ENCODE assay signal across 12 cellular contexts in genomic region chr13:46662690-46663089, GRCh38.
DNase-seq lines count a peak whose midpoint lies in the region; ATAC-seq and TF ChIP-seq lines count a peak whose summit lies in the region.
"Had no signal": no experiment of that assay in that cellular context is flagged by ENCODE, and none has a peak within 500 bp of the region (broad histone marks: within the 10 kb centered on the region; RNA-seq: fewer than 3 reads in every experiment).

No MANE protein-coding gene starts in this region.

- peak overlapping the region; percentile 70 for H3K27ac Mint-ChIP-seq in mesothelial cell of epicardium
- H3K27ac Mint-ChIP-seq: activated CD8-positive, alpha-beta T cell treated with anti-CD3 and anti-CD28 coated beads for 36 hours had no signal

- no peak for TF ChIP-seq CTCF in mesothelial cell of epicardium (IDR thresholded peaks at IDR 0.05; ENCODE audit: unreplicated experiment)

- H3K4me1 Mint-ChIP-seq in mesothelial cell of epicardium = peaks cover 60% of the 10 kb centered on the region

- ATAC-seq in GM18861 (IDR thresholded peaks at IDR 0.05; ENCODE audit: unreplicated experiment) = peak; percentile 68
- peak; percentile 62 for ATAC-seq in GM21619 (IDR thresholded peaks at IDR 0.05; ENCODE audit: unreplicated experiment)
- peak; percentile 69 for ATAC-seq in HG03354 (IDR thresholded peaks at IDR 0.05; ENCODE audit: poor library complexity, severe bottlenecking, unreplicated experiment)
- ATAC-seq in stimulated activated naive CD8-positive, alpha-beta T cell treated with anti-CD3 and anti-CD28 coated beads, Interleukin-15, Interleukin-2, amounts not matched to agents 100 U/mL and 50 U/mL, for 24 hours = no peak
- ATAC-seq: activated CD8-positive, alpha-beta T cell treated with anti-CD3 and anti-CD28 coated beads for 36 hours; effector memory CD8-positive, alpha-beta T cell had no signal

- DNase-seq in mesothelial cell of epicardium (ENCODE audit: low spot score in 2 of 2, unreplicated experiment in 2 of 2) = no peak
- DNase-seq in COLO668 (lab: John Stamatoyannopoulos, UW; ENCODE audit: unreplicated experiment) = no peak
- no peak for DNase-seq in stimulated activated naive CD8-positive, alpha-beta T cell treated with anti-CD3 and anti-CD28 coated beads, Interleukin-15, Interleukin-2, amounts not matched to agents 100 U/mL and 50 U/mL, for 24 hours
- DNase-seq in NCI-H1694 treated with DMSO at 0.1 percent for 48 hours (lab: John Stamatoyannopoulos, UW) = no peak
- DNase-seq in stimulated activated CD4-positive, alpha-beta T cell treated with anti-CD3 and anti-CD28 coated beads, Interleukin-12 subunit alpha, Interleukin-12 subunit beta, amount 100 ng/mL, for 4 hours = no peak
- DNase-seq: activated CD8-positive, alpha-beta T cell treated with anti-CD3 and anti-CD28 coated beads for 36 hours; effector memory CD8-positive, alpha-beta T cell; hippocampal formation; SIG-M5 had no signal

- no peaks in the 10 kb centered on the region for H3K27me3 Mint-ChIP-seq in mesothelial cell of epicardium (ENCODE audit: low read depth)
- H3K27me3 Mint-ChIP-seq: activated CD8-positive, alpha-beta T cell treated with anti-CD3 and anti-CD28 coated beads for 36 hours; effector memory CD8-positive, alpha-beta T cell had no signal

- peaks cover 4% of the 10 kb centered on the region for H3K9me3 Mint-ChIP-seq in mesothelial cell of epicardium
- H3K9me3 Mint-ChIP-seq: activated CD8-positive, alpha-beta T cell treated with anti-CD3 and anti-CD28 coated beads for 36 hours; effector memory CD8-positive, alpha-beta T cell had no signal

- H3K4me3 Mint-ChIP-seq in mesothelial cell of epicardium = no peak overlapping the region
- H3K4me3 Mint-ChIP-seq: activated CD8-positive, alpha-beta T cell treated with anti-CD3 and anti-CD28 coated beads for 36 hours; effector memory CD8-positive, alpha-beta T cell had no signal

- peaks cover 6% of the 10 kb centered on the region for H3K36me3 Mint-ChIP-seq in mesothelial cell of epicardium
